In the genomic region with DNA sequence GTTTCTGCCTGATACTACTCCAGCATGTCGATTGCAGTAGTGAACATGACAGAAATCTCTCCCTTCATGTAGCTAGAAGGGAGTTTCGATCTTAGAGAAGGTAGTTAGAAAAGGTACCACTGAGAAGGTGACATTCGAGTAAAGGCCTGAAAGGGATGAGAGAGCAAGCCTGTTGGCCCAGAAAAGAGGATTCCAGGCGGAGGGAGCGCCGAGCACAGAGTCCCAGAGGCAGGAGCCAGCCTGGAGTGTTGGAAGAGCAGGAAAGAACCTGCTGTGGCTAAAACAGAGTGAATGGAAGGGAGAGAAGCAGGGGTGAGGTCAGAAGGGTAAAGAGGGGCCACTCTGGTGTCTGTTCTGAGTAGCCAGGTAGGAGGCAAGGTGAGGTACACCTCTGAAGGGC, we compare ENCODE assay signal across 2 cellular contexts.
TF ChIP-seq lines count a peak whose summit lies in the region.

No MANE protein-coding gene starts in this region.

TF ChIP-seq in WTC11, 78 proteins besides CTCF, POLR2A, EP300 and RAD21:
- TF ChIP-seq, protein P1, sequence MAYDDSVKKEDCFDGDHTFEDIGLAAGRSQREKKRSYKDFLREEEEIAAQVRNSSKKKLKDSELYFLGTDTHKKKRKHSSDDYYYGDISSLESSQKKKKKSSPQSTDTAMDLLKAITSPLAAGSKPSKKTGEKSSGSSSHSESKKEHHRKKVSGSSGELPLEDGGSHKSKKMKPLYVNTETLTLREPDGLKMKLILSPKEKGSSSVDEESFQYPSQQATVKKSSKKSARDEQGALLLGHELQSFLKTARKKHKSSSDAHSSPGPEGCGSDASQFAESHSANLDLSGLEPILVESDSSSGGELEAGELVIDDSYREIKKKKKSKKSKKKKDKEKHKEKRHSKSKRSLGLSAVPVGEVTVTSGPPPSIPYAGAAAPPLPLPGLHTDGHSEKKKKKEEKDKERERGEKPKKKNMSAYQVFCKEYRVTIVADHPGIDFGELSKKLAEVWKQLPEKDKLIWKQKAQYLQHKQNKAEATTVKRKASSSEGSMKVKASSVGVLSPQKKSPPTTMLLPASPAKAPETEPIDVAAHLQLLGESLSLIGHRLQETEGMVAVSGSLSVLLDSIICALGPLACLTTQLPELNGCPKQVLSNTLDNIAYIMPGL (CRISPR knock-in tag; IDR thresholded peaks at IDR 0.05): no peak
- TF ChIP-seq FOXP1 (CRISPR knock-in tag; IDR thresholded peaks at IDR 0.05; ENCODE audit: borderline replicate concordance): no peak
- TF ChIP-seq, protein P2, sequence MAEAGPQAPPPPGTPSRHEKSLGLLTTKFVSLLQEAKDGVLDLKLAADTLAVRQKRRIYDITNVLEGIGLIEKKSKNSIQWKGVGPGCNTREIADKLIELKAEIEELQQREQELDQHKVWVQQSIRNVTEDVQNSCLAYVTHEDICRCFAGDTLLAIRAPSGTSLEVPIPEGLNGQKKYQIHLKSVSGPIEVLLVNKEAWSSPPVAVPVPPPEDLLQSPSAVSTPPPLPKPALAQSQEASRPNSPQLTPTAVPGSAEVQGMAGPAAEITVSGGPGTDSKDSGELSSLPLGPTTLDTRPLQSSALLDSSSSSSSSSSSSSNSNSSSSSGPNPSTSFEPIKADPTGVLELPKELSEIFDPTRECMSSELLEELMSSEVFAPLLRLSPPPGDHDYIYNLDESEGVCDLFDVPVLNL (CRISPR knock-in tag; IDR thresholded peaks at IDR 0.05; ENCODE audit: borderline replicate concordance, low read depth): no peak
- TF ChIP-seq, protein P3, sequence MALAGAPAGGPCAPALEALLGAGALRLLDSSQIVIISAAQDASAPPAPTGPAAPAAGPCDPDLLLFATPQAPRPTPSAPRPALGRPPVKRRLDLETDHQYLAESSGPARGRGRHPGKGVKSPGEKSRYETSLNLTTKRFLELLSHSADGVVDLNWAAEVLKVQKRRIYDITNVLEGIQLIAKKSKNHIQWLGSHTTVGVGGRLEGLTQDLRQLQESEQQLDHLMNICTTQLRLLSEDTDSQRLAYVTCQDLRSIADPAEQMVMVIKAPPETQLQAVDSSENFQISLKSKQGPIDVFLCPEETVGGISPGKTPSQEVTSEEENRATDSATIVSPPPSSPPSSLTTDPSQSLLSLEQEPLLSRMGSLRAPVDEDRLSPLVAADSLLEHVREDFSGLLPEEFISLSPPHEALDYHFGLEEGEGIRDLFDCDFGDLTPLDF (CRISPR knock-in tag; IDR thresholded peaks at IDR 0.05): no peak
- no peak for TF ChIP-seq TP53 (CRISPR knock-in tag; IDR thresholded peaks at IDR 0.05)
- TF ChIP-seq OVOL2 (CRISPR knock-in tag; IDR thresholded peaks at IDR 0.05; ENCODE audit: borderline replicate concordance): no peak
- TF ChIP-seq FOXK1 (CRISPR knock-in tag; IDR thresholded peaks at IDR 0.05): no peak
- no peak for TF ChIP-seq GTF2I (CRISPR knock-in tag; conservative IDR thresholded peaks at IDR 0.05)
- TF ChIP-seq ZNF263 (CRISPR knock-in tag; IDR thresholded peaks at IDR 0.05; ENCODE audit: low read depth): no peak
- no peak for TF ChIP-seq TCF7 (CRISPR knock-in tag; IDR thresholded peaks at IDR 0.05; ENCODE audit: low read depth)

TF ChIP-seq in HepG2, 621 proteins besides CTCF, POLR2A, EP300 and RAD21:
- TF ChIP-seq, protein P4, sequence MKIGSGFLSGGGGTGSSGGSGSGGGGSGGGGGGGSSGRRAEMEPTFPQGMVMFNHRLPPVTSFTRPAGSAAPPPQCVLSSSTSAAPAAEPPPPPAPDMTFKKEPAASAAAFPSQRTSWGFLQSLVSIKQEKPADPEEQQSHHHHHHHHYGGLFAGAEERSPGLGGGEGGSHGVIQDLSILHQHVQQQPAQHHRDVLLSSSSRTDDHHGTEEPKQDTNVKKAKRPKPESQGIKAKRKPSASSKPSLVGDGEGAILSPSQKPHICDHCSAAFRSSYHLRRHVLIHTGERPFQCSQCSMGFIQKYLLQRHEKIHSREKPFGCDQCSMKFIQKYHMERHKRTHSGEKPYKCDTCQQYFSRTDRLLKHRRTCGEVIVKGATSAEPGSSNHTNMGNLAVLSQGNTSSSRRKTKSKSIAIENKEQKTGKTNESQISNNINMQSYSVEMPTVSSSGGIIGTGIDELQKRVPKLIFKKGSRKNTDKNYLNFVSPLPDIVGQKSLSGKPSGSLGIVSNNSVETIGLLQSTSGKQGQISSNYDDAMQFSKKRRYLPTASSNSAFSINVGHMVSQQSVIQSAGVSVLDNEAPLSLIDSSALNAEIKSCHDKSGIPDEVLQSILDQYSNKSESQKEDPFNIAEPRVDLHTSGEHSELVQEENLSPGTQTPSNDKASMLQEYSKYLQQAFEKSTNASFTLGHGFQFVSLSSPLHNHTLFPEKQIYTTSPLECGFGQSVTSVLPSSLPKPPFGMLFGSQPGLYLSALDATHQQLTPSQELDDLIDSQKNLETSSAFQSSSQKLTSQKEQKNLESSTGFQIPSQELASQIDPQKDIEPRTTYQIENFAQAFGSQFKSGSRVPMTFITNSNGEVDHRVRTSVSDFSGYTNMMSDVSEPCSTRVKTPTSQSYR (CRISPR knock-in tag; IDR thresholded peaks at IDR 0.05; ENCODE audit: borderline replicate concordance): no peak
- TF ChIP-seq, protein P5, sequence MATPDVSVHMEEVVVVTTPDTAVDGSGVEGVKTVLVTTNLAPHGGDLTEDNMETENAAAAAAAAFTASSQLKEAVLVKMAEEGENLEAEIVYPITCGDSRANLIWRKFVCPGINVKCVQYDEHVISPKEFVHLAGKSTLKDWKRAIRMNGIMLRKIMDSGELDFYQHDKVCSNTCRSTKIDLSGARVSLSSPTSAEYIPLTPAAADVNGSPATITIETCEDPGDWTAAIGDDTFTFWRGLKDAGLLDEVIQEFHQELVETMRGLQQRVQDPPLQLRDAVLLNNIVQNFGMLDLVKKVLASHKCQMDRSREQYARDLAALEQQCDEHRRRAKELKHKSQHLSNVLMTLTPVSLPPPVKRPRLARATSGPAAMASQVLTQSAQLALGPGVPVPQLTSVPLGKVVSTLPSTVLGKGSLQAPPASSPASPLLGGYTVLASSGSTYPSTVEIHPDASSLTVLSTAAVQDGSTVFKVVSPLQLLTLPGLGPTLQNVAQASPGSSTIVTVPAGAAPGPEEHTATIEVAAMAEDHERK (CRISPR knock-in tag; IDR thresholded peaks at IDR 0.05; ENCODE audit: low read depth): no peak
- TF ChIP-seq, protein P6, sequence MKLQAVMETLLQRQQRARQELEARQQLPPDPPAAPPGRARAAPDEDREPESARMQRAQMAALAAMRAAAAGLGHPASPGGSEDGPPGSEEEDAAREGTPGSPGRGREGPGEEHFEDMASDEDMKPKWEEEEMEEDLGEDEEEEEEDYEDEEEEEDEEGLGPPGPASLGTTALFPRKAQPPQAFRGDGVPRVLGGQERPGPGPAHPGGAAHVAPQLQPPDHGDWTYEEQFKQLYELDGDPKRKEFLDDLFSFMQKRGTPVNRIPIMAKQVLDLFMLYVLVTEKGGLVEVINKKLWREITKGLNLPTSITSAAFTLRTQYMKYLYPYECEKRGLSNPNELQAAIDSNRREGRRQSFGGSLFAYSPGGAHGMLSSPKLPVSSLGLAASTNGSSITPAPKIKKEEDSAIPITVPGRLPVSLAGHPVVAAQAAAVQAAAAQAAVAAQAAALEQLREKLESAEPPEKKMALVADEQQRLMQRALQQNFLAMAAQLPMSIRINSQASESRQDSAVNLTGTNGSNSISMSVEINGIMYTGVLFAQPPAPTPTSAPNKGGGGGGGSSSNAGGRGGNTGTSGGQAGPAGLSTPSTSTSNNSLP (IDR thresholded peaks at IDR 0.05; ENCODE audit: low read depth, low read length): no peak
- TF ChIP-seq ZKSCAN1 (IDR thresholded peaks at IDR 0.05; ENCODE audit: low read length) (no peak), ZNF841 (CRISPR knock-in tag; IDR thresholded peaks at IDR 0.05; ENCODE audit: borderline replicate concordance) (no peak), GATA4 (IDR thresholded peaks at IDR 0.05; ENCODE audit: borderline replicate concordance, low read depth) (no peak), CEBPB (IDR thresholded peaks at IDR 0.05; ENCODE audit: borderline replicate concordance, low read depth, low read length) (no peak), ZNF432 (CRISPR knock-in tag; IDR thresholded peaks at IDR 0.05; ENCODE audit: borderline replicate concordance) (no peak), EZH2 (conservative IDR thresholded peaks at IDR 0.05; ENCODE audit: low read depth, low read length) (no peak), SMYD3 (CRISPR knock-in tag; IDR thresholded peaks at IDR 0.05) (no peak), ZNF543 (CRISPR knock-in tag; IDR thresholded peaks at IDR 0.05) (no peak), SNRNP70 (IDR thresholded peaks at IDR 0.05; ENCODE audit: low read depth, low read length) (no peak)
- TF ChIP-seq, protein P7, sequence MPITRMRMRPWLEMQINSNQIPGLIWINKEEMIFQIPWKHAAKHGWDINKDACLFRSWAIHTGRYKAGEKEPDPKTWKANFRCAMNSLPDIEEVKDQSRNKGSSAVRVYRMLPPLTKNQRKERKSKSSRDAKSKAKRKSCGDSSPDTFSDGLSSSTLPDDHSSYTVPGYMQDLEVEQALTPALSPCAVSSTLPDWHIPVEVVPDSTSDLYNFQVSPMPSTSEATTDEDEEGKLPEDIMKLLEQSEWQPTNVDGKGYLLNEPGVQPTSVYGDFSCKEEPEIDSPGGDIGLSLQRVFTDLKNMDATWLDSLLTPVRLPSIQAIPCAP (CRISPR knock-in tag; IDR thresholded peaks at IDR 0.05; ENCODE audit: low read depth): no peak
- TF ChIP-seq, protein P8, sequence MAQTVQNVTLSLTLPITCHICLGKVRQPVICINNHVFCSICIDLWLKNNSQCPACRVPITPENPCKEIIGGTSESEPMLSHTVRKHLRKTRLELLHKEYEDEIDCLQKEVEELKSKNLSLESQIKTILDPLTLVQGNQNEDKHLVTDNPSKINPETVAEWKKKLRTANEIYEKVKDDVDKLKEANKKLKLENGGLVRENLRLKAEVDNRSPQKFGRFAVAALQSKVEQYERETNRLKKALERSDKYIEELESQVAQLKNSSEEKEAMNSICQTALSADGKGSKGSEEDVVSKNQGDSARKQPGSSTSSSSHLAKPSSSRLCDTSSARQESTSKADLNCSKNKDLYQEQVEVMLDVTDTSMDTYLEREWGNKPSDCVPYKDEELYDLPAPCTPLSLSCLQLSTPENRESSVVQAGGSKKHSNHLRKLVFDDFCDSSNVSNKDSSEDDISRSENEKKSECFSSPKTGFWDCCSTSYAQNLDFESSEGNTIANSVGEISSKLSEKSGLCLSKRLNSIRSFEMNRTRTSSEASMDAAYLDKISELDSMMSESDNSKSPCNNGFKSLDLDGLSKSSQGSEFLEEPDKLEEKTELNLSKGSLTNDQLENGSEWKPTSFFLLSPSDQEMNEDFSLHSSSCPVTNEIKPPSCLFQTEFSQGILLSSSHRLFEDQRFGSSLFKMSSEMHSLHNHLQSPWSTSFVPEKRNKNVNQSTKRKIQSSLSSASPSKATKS (CRISPR knock-in tag; IDR thresholded peaks at IDR 0.05): no peak
- TF ChIP-seq, protein P9, sequence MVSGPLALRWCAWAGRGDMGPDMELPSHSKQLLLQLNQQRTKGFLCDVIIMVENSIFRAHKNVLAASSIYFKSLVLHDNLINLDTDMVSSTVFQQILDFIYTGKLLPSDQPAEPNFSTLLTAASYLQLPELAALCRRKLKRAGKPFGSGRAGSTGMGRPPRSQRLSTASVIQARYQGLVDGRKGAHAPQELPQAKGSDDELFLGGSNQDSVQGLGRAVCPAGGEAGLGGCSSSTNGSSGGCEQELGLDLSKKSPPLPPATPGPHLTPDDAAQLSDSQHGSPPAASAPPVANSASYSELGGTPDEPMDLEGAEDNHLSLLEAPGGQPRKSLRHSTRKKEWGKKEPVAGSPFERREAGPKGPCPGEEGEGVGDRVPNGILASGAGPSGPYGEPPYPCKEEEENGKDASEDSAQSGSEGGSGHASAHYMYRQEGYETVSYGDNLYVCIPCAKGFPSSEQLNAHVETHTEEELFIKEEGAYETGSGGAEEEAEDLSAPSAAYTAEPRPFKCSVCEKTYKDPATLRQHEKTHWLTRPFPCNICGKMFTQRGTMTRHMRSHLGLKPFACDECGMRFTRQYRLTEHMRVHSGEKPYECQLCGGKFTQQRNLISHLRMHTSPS (CRISPR knock-in tag; IDR thresholded peaks at IDR 0.05; ENCODE audit: low read depth): no peak
